Comparison of ENCODE assay signal across 7 cellular contexts in genomic region chr19:49761625-49762311, GRCh38. TPM values are rescaled to one million over a fixed set of nuclear protein-coding genes. Genes with fewer than 3 reads are reported as not detected.
DNase-seq lines count a peak whose midpoint lies in the region; ATAC-seq and TF ChIP-seq lines count a peak whose summit lies in the region.

No MANE protein-coding gene starts in this region.

- H3K4me3 ChIP-seq in H7 (ENCODE audit: insufficient read depth, low read depth, low read length) (no peak overlapping the region), fibroblast of mammary gland (ENCODE audit: control insufficient read depth, low read depth, low read length) (no peak overlapping the region), skeletal muscle cell (ENCODE audit: low read depth, low read length) (no peak overlapping the region), colonic mucosa (no peak overlapping the region), A673 (ENCODE audit: low read depth, low read length, poor library complexity, severe bottlenecking) (no peak overlapping the region)

- peak; percentile 71 for DNase-seq in H7
- peak; percentile 21 for DNase-seq in RPMI7951 (ENCODE audit: low read depth)
- peak; percentile 87 for DNase-seq in fibroblast of mammary gland (ENCODE audit: low read depth)
- DNase-seq in skeletal muscle cell (ENCODE audit: low read depth), result peak; percentile 51
- no peak for DNase-seq in colonic mucosa
- no peak for DNase-seq in A673 (ENCODE audit: low spot score)

- H3K27ac ChIP-seq in colonic mucosa (no peak overlapping the region), A673 (ENCODE audit: low read depth, low read length, poor library complexity, severe bottlenecking) (no peak overlapping the region)

- ATAC-seq in HG03439 (IDR thresholded peaks at IDR 0.05; ENCODE audit: unreplicated experiment), result no peak

- intact Hi-C loops in colonic mucosa (cut with DNase I), result no loop called here
- intact Hi-C loops in A673 (cut with micrococcal nuclease; ENCODE audit: unreplicated experiment), result loop anchor here (10.0 kb wide), 1 partner anchor 163 kb away; the partner anchor contains the start of genes ATF5 and NUP62

- TF ChIP-seq CTCF in fibroblast of mammary gland (conservative IDR thresholded peaks at IDR 0.05; ENCODE audit: control insufficient read depth, insufficient read depth, low read depth, low read length), result peak; percentile 54
- TF ChIP-seq CTCF in colonic mucosa (IDR thresholded peaks at IDR 0.05), result no peak
- TF ChIP-seq CTCF in A673 (conservative IDR thresholded peaks at IDR 0.05; ENCODE audit: low read depth, low read length), result no peak

- H3K4me1 ChIP-seq in colonic mucosa, result peaks cover 5% of the 10 kb centered on the region
- H3K4me1 ChIP-seq in A673 (ENCODE audit: insufficient read depth, low read length, poor library complexity, severe bottlenecking), result peaks cover 8% of the 10 kb centered on the region

- no TSS peak for BruUV-seq in A673 (replicated peaks; lab: Mats Ljungman, UMichigan)

- no peak overlapping the region for H3K9ac ChIP-seq in colonic mucosa (ENCODE audit: low read depth in 2 of 2, low read length in 2 of 2)

- H3K9me3 ChIP-seq in colonic mucosa (no peaks in the 10 kb centered on the region), A673 (ENCODE audit: low read depth, low read length, poor library complexity, severe bottlenecking) (no peaks in the 10 kb centered on the region)

- POLR2A ChIA-PET in A673 (lab: Charles Lee; ENCODE audit: low non-redundant PET), result interaction anchor here (0.6 kb wide), 1 partner anchor 168 kb away, joined by 7 read pairs; the partner anchor contains the start of gene NUP62

- H3K27me3 ChIP-seq in H7 (ENCODE audit: control insufficient read depth, insufficient read depth, low read length), result no peaks in the 10 kb centered on the region
- no peaks in the 10 kb centered on the region for H3K27me3 ChIP-seq in colonic mucosa
- H3K27me3 ChIP-seq in A673 (replicated peaks; ENCODE audit: insufficient read depth, low read depth, low read length, poor library complexity), result no peaks in the 10 kb centered on the region

- H3K36me3 ChIP-seq in H7 (replicated peaks; ENCODE audit: control insufficient read depth, insufficient read depth, low read length) (no peaks in the 10 kb centered on the region), colonic mucosa (no peaks in the 10 kb centered on the region), A673 (ENCODE audit: insufficient read depth, low read length, poor library complexity, severe bottlenecking) (no peaks in the 10 kb centered on the region)

- CTCF ChIA-PET in A673 (lab: Charles Lee), result interaction anchor here (0.5 kb wide), 1 partner anchor 224 kb away, joined by 3 read pairs; no protein-coding TSS in a partner anchor

RNA-seq across cellular contexts. Expression of gene TSKS, which starts 1.3 kb away (rescaled TPM):
- total RNA-seq in H7 (2014; rRNA removed; shearing (Covaris generic)), result 0.24 and 0.52 TPM in 2 replicates
- not detected in 2 replicates for total RNA-seq in RPMI7951 (2014; rRNA removed; shearing (Covaris generic))
- total RNA-seq in colonic mucosa, result not detected
- total RNA-seq in A673 (2021), result not detected in 2 replicates

RNA-seq across cellular contexts. Expression of gene AP2A1, which starts 5.0 kb away (rescaled TPM):
- 208 and 249 TPM in 2 replicates for total RNA-seq in H7 (2014; rRNA removed; shearing (Covaris generic))
- total RNA-seq in RPMI7951 (2014; rRNA removed; shearing (Covaris generic)), result 51.8 and 65.5 TPM in 2 replicates
- total RNA-seq in colonic mucosa (10 to 100 TPM; 80.0 to 92.1 TPM), A673 (2021) (80.1 and 98.5 TPM in 2 replicates)

RNA-seq across cellular contexts. Expression of gene FUZ, which starts 51.3 kb away (rescaled TPM):
- 48.5 and 49.5 TPM in 2 replicates for total RNA-seq in H7 (2014; rRNA removed; shearing (Covaris generic))
- total RNA-seq in RPMI7951 (2014; rRNA removed; shearing (Covaris generic)), result 33.7 and 34.5 TPM in 2 replicates
- total RNA-seq in colonic mucosa (10 to 100 TPM in 1 of 2 donors, 1 to 10 TPM in 1; 7.4 to 14.9 TPM), A673 (2021) (53.0 and 64.3 TPM in 2 replicates)

RNA-seq across cellular contexts. Expression of gene MED25, which starts 56.3 kb away (rescaled TPM):
- 49.3 and 53.5 TPM in 2 replicates for total RNA-seq in H7 (2014; rRNA removed; shearing (Covaris generic))
- 22.9 and 29.3 TPM in 2 replicates for total RNA-seq in RPMI7951 (2014; rRNA removed; shearing (Covaris generic))
- total RNA-seq in colonic mucosa (10 to 100 TPM; 46.1 to 77.2 TPM), A673 (2021) (93.0 and 111 TPM in 2 replicates)

Comparison
In these comparisons a context has a peak if more than half of its experiments do, and no peak if none do; other contexts are left out.
1. DNase-seq: peak in H7 (single experiment), RPMI7951 (single experiment), fibroblast of mammary gland (single experiment) and skeletal muscle cell (single experiment); none in colonic mucosa (single experiment) and A673 (single experiment).